1 cellular context compared by ENCODE assay signal in genomic region chr17:28042721-28043291, GRCh38.
TF ChIP-seq lines count a peak whose summit lies in the region.

No MANE protein-coding gene starts in this region.

TF ChIP-seq in GM12878, 131 proteins besides CTCF, POLR2A, EP300 and RAD21 (continued from another document):
- TF ChIP-seq, protein P1, sequence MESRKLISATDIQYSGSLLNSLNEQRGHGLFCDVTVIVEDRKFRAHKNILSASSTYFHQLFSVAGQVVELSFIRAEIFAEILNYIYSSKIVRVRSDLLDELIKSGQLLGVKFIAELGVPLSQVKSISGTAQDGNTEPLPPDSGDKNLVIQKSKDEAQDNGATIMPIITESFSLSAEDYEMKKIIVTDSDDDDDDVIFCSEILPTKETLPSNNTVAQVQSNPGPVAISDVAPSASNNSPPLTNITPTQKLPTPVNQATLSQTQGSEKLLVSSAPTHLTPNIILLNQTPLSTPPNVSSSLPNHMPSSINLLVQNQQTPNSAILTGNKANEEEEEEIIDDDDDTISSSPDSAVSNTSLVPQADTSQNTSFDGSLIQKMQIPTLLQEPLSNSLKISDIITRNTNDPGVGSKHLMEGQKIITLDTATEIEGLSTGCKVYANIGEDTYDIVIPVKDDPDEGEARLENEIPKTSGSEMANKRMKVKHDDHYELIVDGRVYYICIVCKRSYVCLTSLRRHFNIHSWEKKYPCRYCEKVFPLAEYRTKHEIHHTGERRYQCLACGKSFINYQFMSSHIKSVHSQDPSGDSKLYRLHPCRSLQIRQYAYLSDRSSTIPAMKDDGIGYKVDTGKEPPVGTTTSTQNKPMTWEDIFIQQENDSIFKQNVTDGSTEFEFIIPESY (IDR thresholded peaks at IDR 0.05) = peak; percentile 75
- 0 out of 2 replicates have a peak, but pooled peaks have one; percentile 25 for TF ChIP-seq YY1 (IDR thresholded peaks at IDR 0.05; ENCODE audit: low read depth, low read length)
